In the genomic region with DNA sequence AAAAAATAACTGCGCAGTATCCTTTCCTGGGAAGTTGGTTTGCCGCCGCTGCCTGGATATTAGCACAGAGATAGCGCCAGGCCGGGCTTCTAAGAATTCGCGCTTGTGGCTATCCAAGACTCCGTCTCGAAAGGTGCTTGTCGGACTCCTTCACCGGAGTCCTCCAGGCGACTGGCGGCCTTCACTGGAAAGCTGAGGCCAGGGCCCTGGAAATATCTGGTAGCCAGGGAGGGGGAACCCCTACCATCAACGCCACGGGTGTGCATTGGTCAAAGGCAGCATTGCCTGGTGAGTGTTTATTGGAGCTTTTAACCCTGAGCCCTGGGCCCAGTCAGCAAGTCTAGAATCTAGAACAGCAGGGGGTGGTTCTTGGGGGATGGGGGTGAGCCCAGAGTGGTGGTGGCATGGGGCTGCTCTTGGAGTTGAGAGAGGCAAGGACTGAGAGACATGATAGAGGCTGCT, we compare ENCODE assay signal across 8 cellular contexts. TPM values are rescaled to one million over a fixed set of nuclear protein-coding genes. Genes with fewer than 3 reads are reported as not detected.
DNase-seq lines count a peak whose midpoint lies in the region; ATAC-seq and TF ChIP-seq lines count a peak whose summit lies in the region.

No MANE protein-coding gene starts in this region.

- DNase-seq in LNCaP clone FGC (ENCODE audit: low read depth): no peak
- DNase-seq in left lung: no peak
- DNase-seq in LoVo (ENCODE audit: low spot score): no peak
- DNase-seq in MG63: no peak

- H3K9me3 ChIP-seq in left lung (no peaks in the 10 kb centered on the region), MG63 (no peaks in the 10 kb centered on the region)

- peaks cover 3 to 22% of the 10 kb centered on the region in 2 donors for H3K4me1 ChIP-seq in left lung

- TF ChIP-seq CTCF in LNCaP clone FGC (IDR thresholded peaks at IDR 0.05; ENCODE audit: control insufficient read depth, extremely low read depth, insufficient read depth) (no peak), brain (conservative IDR thresholded peaks at IDR 0.05) (no peak), left lung (IDR thresholded peaks at IDR 0.05) (no peak)

- H3K36me3 Mint-ChIP-seq in brain: peaks cover 11% of the 10 kb centered on the region

- peak; percentile 17 for ATAC-seq in GM19023 (IDR thresholded peaks at IDR 0.05; ENCODE audit: unreplicated experiment)
- peak; percentile 14 for ATAC-seq in left lung
- no peak for ATAC-seq in HG03520 (IDR thresholded peaks at IDR 0.05; ENCODE audit: unreplicated experiment)

- peak overlapping the region; percentile 60 to 88 for H3K27ac ChIP-seq in left lung
- peak overlapping the region; percentile 19 for H3K27ac ChIP-seq in temporal lobe (ENCODE audit: low read depth, low read length)

- H3K4me3 ChIP-seq in LNCaP clone FGC (ENCODE audit: low read depth, low read length) (peak overlapping the region; percentile 78), left lung (peak overlapping the region in 1 of 2 donors; percentile 53), MG63 (no peak overlapping the region)

- peaks cover 11% of the 10 kb centered on the region for H3K27me3 Mint-ChIP-seq in brain

- intact Hi-C loops in left lung (cut with DNase I): no loop called here

- peak overlapping the region; percentile 42 to 96 (median 85) for H3K27ac Mint-ChIP-seq in brain

- H3K4me1 Mint-ChIP-seq in brain: peaks cover 32% of the 10 kb centered on the region

- peaks cover 0 to 28% of the 10 kb centered on the region in 2 donors for H3K36me3 ChIP-seq in left lung
- no peaks in the 10 kb centered on the region for H3K36me3 ChIP-seq in MG63

- H3K4me3 Mint-ChIP-seq in brain: peak overlapping the region; percentile 89 to 95 (median 93)

- H3K27me3 ChIP-seq in left lung (no peaks in the 10 kb centered on the region), MG63 (no peaks in the 10 kb centered on the region)

- peaks cover 0 to 10% (median 0%) of the 10 kb centered on the region in 5 experiments for H3K9me3 Mint-ChIP-seq in brain

RNA-seq across cellular contexts. Expression of a gene that starts 0.6 kb away (rescaled TPM):
- polyA plus RNA-seq in brain (ENCODE audit: insufficient read depth, low read depth, low replicate concordance): 15.6 TPM
- total RNA-seq in left lung (10 to 100 TPM; 14.2 to 17.7 TPM), temporal lobe (7.1 TPM)
- 1.6 and 1.9 TPM in 2 replicates for total RNA-seq in MG63 (2014; rRNA removed; shearing (Covaris generic); ENCODE audit: low replicate concordance)

RNA-seq across cellular contexts. Expression of a gene that starts 7.9 kb away (rescaled TPM):
- 22.4 TPM for polyA plus RNA-seq in brain (ENCODE audit: insufficient read depth, low read depth, low replicate concordance)
- total RNA-seq in left lung: 10 to 100 TPM; 38.0 to 39.4 TPM
- 7.1 TPM for total RNA-seq in temporal lobe
- 16.6 and 25.9 TPM in 2 replicates for total RNA-seq in MG63 (2014; rRNA removed; shearing (Covaris generic); ENCODE audit: low replicate concordance)

RNA-seq across cellular contexts. Expression of a gene that starts 21.7 kb away (rescaled TPM):
- 203 TPM for polyA plus RNA-seq in brain (ENCODE audit: insufficient read depth, low read depth, low replicate concordance)
- total RNA-seq in left lung: 10 to 100 TPM; 56.3 to 68.2 TPM
- 31.2 TPM for total RNA-seq in temporal lobe
- total RNA-seq in MG63 (2014; rRNA removed; shearing (Covaris generic); ENCODE audit: low replicate concordance): 117 and 168 TPM in 2 replicates

RNA-seq across cellular contexts. Expression of a gene that starts 21.8 kb away (rescaled TPM):
- 117 TPM for polyA plus RNA-seq in brain (ENCODE audit: insufficient read depth, low read depth, low replicate concordance)
- total RNA-seq in left lung (10 to 100 TPM; 36.7 to 41.0 TPM), temporal lobe (17.9 TPM)
- 74.1 and 76.5 TPM in 2 replicates for total RNA-seq in MG63 (2014; rRNA removed; shearing (Covaris generic); ENCODE audit: low replicate concordance)

RNA-seq across cellular contexts. Expression of a gene that starts 38.0 kb away (rescaled TPM):
- polyA plus RNA-seq in brain (ENCODE audit: insufficient read depth, low read depth, low replicate concordance): 77.5 TPM
- total RNA-seq in left lung: 10 to 100 TPM; 38.1 to 41.7 TPM
- total RNA-seq in temporal lobe: 21.9 TPM
- total RNA-seq in MG63 (2014; rRNA removed; shearing (Covaris generic); ENCODE audit: low replicate concordance): 21.9 and 27.4 TPM in 2 replicates
